ENCODE assay signal across 11 cellular contexts in genomic region chr21:45995686-45996179, GRCh38. TPM values are rescaled to one million over a fixed set of nuclear protein-coding genes. Genes with fewer than 3 reads are reported as not detected.
DNase-seq lines count a peak whose midpoint lies in the region; ATAC-seq, FAIRE-seq and TF ChIP-seq lines count a peak whose summit lies in the region.
"Had no signal": no experiment of that assay in that cellular context is flagged by ENCODE, and none has a peak within 500 bp of the region (broad histone marks: within the 10 kb centered on the region; RNA-seq: fewer than 3 reads in every experiment).

No MANE protein-coding gene starts in this region.

- H3K27me3 ChIP-seq in K562 (ENCODE audit: control insufficient read depth in 2 of 2, insufficient read depth in 2 of 2, low read length in 2 of 2) (peaks cover 49 to 83% of the 10 kb centered on the region in 2 experiments), right lobe of liver (no peaks in the 10 kb centered on the region)
- H3K27me3 ChIP-seq: cardiac muscle cell had no signal

- ATAC-seq in K562 (no peak), right lobe of liver (no peak), GM21515 (IDR thresholded peaks at IDR 0.05; ENCODE audit: unreplicated experiment) (no peak), GM18909 (IDR thresholded peaks at IDR 0.05; ENCODE audit: poor library complexity, unreplicated experiment) (no peak)

- no peaks in the 10 kb centered on the region for H3K9me3 Mint-ChIP-seq in activated CD4-positive, alpha-beta memory T cell treated with anti-CD3 and anti-CD28 coated beads, Interleukin-2, amount 10 ng/mL, durations not matched to agents 7 days and 5 days

- no peak overlapping the region for H3K27ac Mint-ChIP-seq in activated CD4-positive, alpha-beta memory T cell treated with anti-CD3 and anti-CD28 coated beads, Interleukin-2, amount 10 ng/mL, durations not matched to agents 7 days and 5 days

- no peak for TF ChIP-seq RAD21 in K562 (CRISPR knock-in tag; conservative IDR thresholded peaks at IDR 0.05 in 1 of 2, IDR thresholded peaks at IDR 0.05 in 1 of 2)

- H3K9me3 ChIP-seq in K562 (replicated peaks; ENCODE audit: control insufficient read depth, insufficient read depth, low read depth, low read length) (no peaks in the 10 kb centered on the region), right lobe of liver (no peaks in the 10 kb centered on the region)

- no peaks in the 10 kb centered on the region for H3K4me1 Mint-ChIP-seq in activated CD4-positive, alpha-beta memory T cell treated with anti-CD3 and anti-CD28 coated beads, Interleukin-2, amount 10 ng/mL, durations not matched to agents 7 days and 5 days

- CTCF ChIA-PET in K562 (lab: Yijun Ruan, JAX; ENCODE audit: low intra/inter-chr PET ratio), result no interaction called here
- CTCF ChIA-PET in activated CD4-positive, alpha-beta memory T cell treated with anti-CD3 and anti-CD28 coated beads, Interleukin-2, amount 10 ng/mL, durations not matched to agents 7 days and 5 days (lab: Charles Lee), result no interaction called here

- WGBS in K562 (ENCODE audit: insufficient coverage, low coverage, missing lambda C conversion rate), result 3% methylated on average over 6 of the region's 6 CpGs
- WGBS in right lobe of liver (ENCODE audit: insufficient coverage, low coverage, low lambda C conversion rate, missing lambda C conversion rate), result no CpG with 5 or more reads among the region's 6 CpGs

- BruUV-seq in K562 (replicated peaks; lab: Mats Ljungman, UMichigan), result no TSS peak

- H2AFZ ChIP-seq in K562 (ENCODE audit: low read depth, low read length), result no peak overlapping the region

- no peak for TF ChIP-seq EP300 in K562 (IDR thresholded peaks at IDR 0.05; ENCODE audit: low read length)

- no peak overlapping the region for H3K4me2 ChIP-seq in K562 (ENCODE audit: insufficient read depth, low read length)

- no peaks in the 10 kb centered on the region for H3K27me3 Mint-ChIP-seq in activated CD4-positive, alpha-beta memory T cell treated with anti-CD3 and anti-CD28 coated beads, Interleukin-2, amount 10 ng/mL, durations not matched to agents 7 days and 5 days

- DNase-seq in activated naive CD4-positive, alpha-beta T cell treated with anti-CD3 and anti-CD28 coated beads, Interleukin-2, amount 50 U/mL, for 16 hours, result peak; percentile 7
- no peak for DNase-seq in activated naive CD4-positive, alpha-beta T cell treated with Interleukin-2 at 50 U/mL for 16 hours
- no peak for DNase-seq in K562 (ENCODE audit: extremely low read depth in 1 of 4, low spot score in 3 of 4)
- DNase-seq in right lobe of liver, result peak in 2 of 3 donors; percentile 21 to 42
- DNase-seq in urothelium cell line (ENCODE audit: low spot score), result peak; percentile 47
- DNase-seq in activated CD4-positive, alpha-beta memory T cell treated with anti-CD3 and anti-CD28 coated beads, Interleukin-2, amount 10 ng/mL, durations not matched to agents 7 days and 5 days, result no peak
- DNase-seq: NCI-H69 had no signal

- H3K79me2 ChIP-seq in K562 (ENCODE audit: control insufficient read depth, insufficient read depth, low read length), result no peaks in the 10 kb centered on the region

- H3K4me3 ChIP-seq in K562 (no peak overlapping the region), right lobe of liver (no peak overlapping the region)
- H3K4me3 ChIP-seq: cardiac muscle cell had no signal

- H3K4me1 ChIP-seq in K562 (replicated peaks in 1 of 2; ENCODE audit: control insufficient read depth in 2 of 2, insufficient read depth in 2 of 2, low read length in 2 of 2), result peaks cover 0 to 62% of the 10 kb centered on the region in 2 experiments; a peak in 2 of 5 replicates
- H3K4me1 ChIP-seq in right lobe of liver, result no peaks in the 10 kb centered on the region

- no peaks in the 10 kb centered on the region for H3K9me1 ChIP-seq in K562 (ENCODE audit: control insufficient read depth, insufficient read depth, low read length)

- in situ Hi-C loops in K562 (cut with MboI), result no loop called here

- no peaks in the 10 kb centered on the region for H3K36me3 ChIP-seq in K562 (ENCODE audit: control insufficient read depth, insufficient read depth, low read length)
- H3K36me3 ChIP-seq in right lobe of liver, result no peaks in the 10 kb centered on the region

- FAIRE-seq in K562 (lab: Jason Lieb, UNC) (no peak), urothelium cell line (lab: Jason Lieb, UNC) (no peak)
- FAIRE-seq: H54 had no signal

- no peaks in the 10 kb centered on the region for H3K36me3 Mint-ChIP-seq in activated CD4-positive, alpha-beta memory T cell treated with anti-CD3 and anti-CD28 coated beads, Interleukin-2, amount 10 ng/mL, durations not matched to agents 7 days and 5 days (ENCODE audit: low read depth)

- peak overlapping the region in 1 of 2 experiments; percentile 16; a peak in 1 of 4 replicates for H3K9ac ChIP-seq in K562 (ENCODE audit: insufficient read depth in 1 of 2, low read depth in 2 of 2, low read length in 2 of 2)

- POLR2A ChIA-PET in K562 (lab: Yijun Ruan, JAX), result interaction anchor here (0.8 to 2.1 kb wide), 2 partner anchors 12 to 14 kb away, joined by 3 to 5 read pairs; partner anchors contain the start of gene COL6A1
- POLR2A ChIA-PET in activated CD4-positive, alpha-beta memory T cell treated with anti-CD3 and anti-CD28 coated beads, Interleukin-2, amount 10 ng/mL, durations not matched to agents 7 days and 5 days (lab: Charles Lee), result no interaction called here

- TF ChIP-seq CTCF in K562 (IDR thresholded peaks at IDR 0.05 in 2 of 3, conservative IDR thresholded peaks at IDR 0.05 in 1 of 3; ENCODE audit: insufficient read depth in 2 of 3, low read depth in 1 of 3, low read length in 3 of 3) (no peak), right lobe of liver (IDR thresholded peaks at IDR 0.05) (no peak)

- peaks cover 15% of the 10 kb centered on the region for H4K20me1 ChIP-seq in K562 (replicated peaks; ENCODE audit: control insufficient read depth, insufficient read depth, low read length)

- no peak overlapping the region for H3K4me3 Mint-ChIP-seq in activated CD4-positive, alpha-beta memory T cell treated with anti-CD3 and anti-CD28 coated beads, Interleukin-2, amount 10 ng/mL, durations not matched to agents 7 days and 5 days

- intact Hi-C loops in K562 (cut with micrococcal nuclease) (no loop called here), right lobe of liver (cut with DNase I) (no loop called here)

- H3K27ac ChIP-seq in K562 (ENCODE audit: extremely low read depth, low read depth, low read length) (no peak overlapping the region), right lobe of liver (no peak overlapping the region)
- H3K27ac ChIP-seq: cardiac muscle cell had no signal

- TF ChIP-seq POLR2A in K562 (conservative IDR thresholded peaks at IDR 0.05) (no peak), right lobe of liver (IDR thresholded peaks at IDR 0.05) (no peak)

TF ChIP-seq in K562, 482 proteins besides CTCF, POLR2A, EP300 and RAD21:
- TF ChIP-seq, protein P1, sequence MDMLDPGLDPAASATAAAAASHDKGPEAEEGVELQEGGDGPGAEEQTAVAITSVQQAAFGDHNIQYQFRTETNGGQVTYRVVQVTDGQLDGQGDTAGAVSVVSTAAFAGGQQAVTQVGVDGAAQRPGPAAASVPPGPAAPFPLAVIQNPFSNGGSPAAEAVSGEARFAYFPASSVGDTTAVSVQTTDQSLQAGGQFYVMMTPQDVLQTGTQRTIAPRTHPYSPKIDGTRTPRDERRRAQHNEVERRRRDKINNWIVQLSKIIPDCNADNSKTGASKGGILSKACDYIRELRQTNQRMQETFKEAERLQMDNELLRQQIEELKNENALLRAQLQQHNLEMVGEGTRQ (CRISPR knock-in tag; IDR thresholded peaks at IDR 0.05), result peak; percentile 19; the same call in 1 of the 2 replicates
- no peak for TF ChIP-seq PML (IDR thresholded peaks at IDR 0.05; ENCODE audit: low read length)
- TF ChIP-seq USF1 (CRISPR knock-in tag; IDR thresholded peaks at IDR 0.05), result peak; percentile 39; the same call in 1 of the 2 replicates

RNA-seq across cellular contexts. Expression of gene COL6A1, which starts 14.2 kb away (rescaled TPM):
- total RNA-seq in K562 (2011; cell fraction: chromatin; rRNA removed; ENCODE audit: low replicate concordance), result 0.32 and 1.5 TPM in 2 replicates
- 1.7 and 3.8 TPM in 2 replicates for total RNA-seq in K562 (2011; cell fraction: nucleolus; rRNA removed)
- 1.2 and 1.4 TPM in 2 replicates for total RNA-seq in K562 (2011; cell fraction: nucleoplasm; rRNA removed)
- total RNA-seq in K562 (2014; rRNA removed) (0.14 and 0.53 TPM in 2 replicates), K562 (2014; rRNA removed; fragmentation: Illumina TruSeq; extraction: Trizol) (0.13 TPM in 1 of 2 replicates, not detected in the other), K562 (2015; rRNA removed; fragmentation: Illumina TruSeq; extraction: Trizol) (0.04 and 0.14 TPM in 2 replicates), K562 (2021) (1.2 and 1.3 TPM in 2 replicates), right lobe of liver (10 to 100 TPM; 28.2 to 79.9 (median 51.1) TPM)
- polyA plus RNA-seq in K562 (2011; rRNA removed) (0.10 and 0.39 TPM in 2 replicates), K562 (2014; fragmentation: Illumina TruSeq; extraction: Trizol) (0.07 and 0.21 TPM in 2 replicates), K562 (2014; fragmentation: Nextera tagmentation; extraction: Ambion mirVana) (not detected), K562 (2014; rRNA removed) (0.50 and 0.76 TPM in 2 replicates)
- 0.21 and 0.48 TPM in 2 replicates for polyA plus RNA-seq in K562 (2011; cell fraction: cytosol; rRNA removed)
- polyA plus RNA-seq in K562 (2011; cell fraction: nucleus; rRNA removed), result 3.8 and 4.4 TPM in 2 replicates
- 0.57 and 1.5 TPM in 2 replicates for polyA plus RNA-seq in K562 (2012)
- not detected in 2 replicates for polyA minus RNA-seq in K562 (2011; rRNA and poly(A)+ RNA removed)
- polyA minus RNA-seq in K562 (2011; cell fraction: cytosol; rRNA and poly(A)+ RNA removed), result 1.5 TPM in 1 of 2 replicates, not detected in the other
- polyA minus RNA-seq in K562 (2011; cell fraction: nucleus; rRNA and poly(A)+ RNA removed), result 0.40 and 1.2 TPM in 2 replicates
- under 1 TPM; 0.08 to 0.33 TPM for total RNA-seq in activated CD4-positive, alpha-beta memory T cell treated with anti-CD3 and anti-CD28 coated beads, Interleukin-2, amount 10 ng/mL, durations not matched to agents 7 days and 5 days

Comparison
In these comparisons a context has a peak if more than half of its experiments do, and no peak if none do; other contexts are left out.
1. DNase-seq: peak in activated naive CD4-positive, alpha-beta T cell treated with anti-CD3 and anti-CD28 coated beads, Interleukin-2, amount 50 U/mL, for 16 hours (single experiment), right lobe of liver (2 of 3) and urothelium cell line (single experiment); none in activated naive CD4-positive, alpha-beta T cell treated with Interleukin-2 at 50 U/mL for 16 hours (single experiment), K562 (0 of 4) and activated CD4-positive, alpha-beta memory T cell treated with anti-CD3 and anti-CD28 coated beads, Interleukin-2, amount 10 ng/mL, durations not matched to agents 7 days and 5 days (single experiment).
2. RNA of gene COL6A1, which starts 14.2 kb away (total RNA-seq): 28.2 to 79.9 TPM in right lobe of liver; 0.08 to 0.33 TPM in activated CD4-positive, alpha-beta memory T cell treated with anti-CD3 and anti-CD28 coated beads, Interleukin-2, amount 10 ng/mL, durations not matched to agents 7 days and 5 days and 0.04 to 3.8 TPM in K562; every median in the first group is over 4 times any median in the second.